Comparison of ENCODE assay signal across 8 cellular contexts in the genomic region with DNA sequence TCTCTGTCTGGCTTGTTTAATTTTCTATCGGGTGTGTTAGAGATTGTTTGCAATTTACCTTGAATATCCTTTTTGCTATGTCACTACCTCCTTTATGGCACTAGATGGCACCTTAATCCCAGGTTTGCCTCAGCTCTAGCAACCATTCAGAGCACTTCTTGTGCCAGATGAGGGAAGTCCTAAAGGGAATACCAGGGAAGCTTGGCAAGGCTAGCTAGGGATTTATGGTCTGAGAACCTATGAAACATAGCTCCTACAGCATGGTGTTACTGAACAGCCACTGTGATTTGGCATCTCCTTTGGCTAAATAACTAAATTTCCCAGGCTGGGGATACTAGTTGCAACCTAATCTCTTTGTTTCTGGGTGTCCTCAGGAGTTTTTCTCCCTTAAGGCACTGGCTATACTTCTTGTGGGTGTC.
A peak's percentile ranks its signal among the peaks of the same experiment; 100 is the strongest.
DNase-seq lines count a peak whose midpoint lies in the region; ATAC-seq and TF ChIP-seq lines count a peak whose summit lies in the region.

No MANE protein-coding gene starts in this region.

- TF ChIP-seq CTCF in AG10803 (conservative IDR thresholded peaks at IDR 0.05; ENCODE audit: low read length), result peak; percentile 92
- peak; percentile 55 to 87 (median 81) for TF ChIP-seq CTCF in breast epithelium (IDR thresholded peaks at IDR 0.05)

- intact Hi-C loops in breast epithelium (cut with DNase I; ENCODE audit: low total_unique reads), result no loop called here

- H3K36me3 ChIP-seq in breast epithelium, result no peaks in the 10 kb centered on the region

- in situ Hi-C loops in SK-MEL-5 (cut with HindIII; ENCODE audit: low pct_unique_long_range_greater_than_20kb, low sequenced_read_pairs), result no loop called here

- peak; percentile 90 for DNase-seq in AG10803 (ENCODE audit: low read depth)
- peak; percentile 92 for DNase-seq in NCI-H1092 treated with DMSO at 0.1 percent for 48 hours (lab: John Stamatoyannopoulos, UW)
- DNase-seq in SK-MEL-5 (ENCODE audit: low read depth, low spot score), result peak; percentile 91
- peak in 1 of 2 donors; percentile 54 for DNase-seq in breast epithelium (ENCODE audit: low spot score in 2 of 2)
- DNase-seq in islet precursor cell, result peak; percentile 70
- peak in 2 of 3 donors; percentile 8 to 11 for DNase-seq in stimulated activated CD4-positive, alpha-beta T cell treated with anti-CD3 and anti-CD28 coated beads, TNF-alpha, amount 100 ng/mL, for 48 hours (ENCODE audit: low read depth in 3 of 3)

- H3K4me1 ChIP-seq in breast epithelium, result no peaks in the 10 kb centered on the region

- ATAC-seq in GM18499 (IDR thresholded peaks at IDR 0.05; ENCODE audit: insufficient read depth, unreplicated experiment), result peak; percentile 47
- peak; percentile 81 for ATAC-seq in HG02763 (IDR thresholded peaks at IDR 0.05; ENCODE audit: unreplicated experiment)

- no peak overlapping the region for H3K27ac ChIP-seq in breast epithelium

- no peak for TF ChIP-seq POLR2A in breast epithelium (IDR thresholded peaks at IDR 0.05)

- H3K4me3 ChIP-seq in AG10803 (ENCODE audit: low read length), result no peak overlapping the region
- no peak overlapping the region for H3K4me3 ChIP-seq in breast epithelium

- no peaks in the 10 kb centered on the region for H3K27me3 ChIP-seq in breast epithelium

- H3K9me3 ChIP-seq in breast epithelium, result no peaks in the 10 kb centered on the region
